In the genomic region with DNA sequence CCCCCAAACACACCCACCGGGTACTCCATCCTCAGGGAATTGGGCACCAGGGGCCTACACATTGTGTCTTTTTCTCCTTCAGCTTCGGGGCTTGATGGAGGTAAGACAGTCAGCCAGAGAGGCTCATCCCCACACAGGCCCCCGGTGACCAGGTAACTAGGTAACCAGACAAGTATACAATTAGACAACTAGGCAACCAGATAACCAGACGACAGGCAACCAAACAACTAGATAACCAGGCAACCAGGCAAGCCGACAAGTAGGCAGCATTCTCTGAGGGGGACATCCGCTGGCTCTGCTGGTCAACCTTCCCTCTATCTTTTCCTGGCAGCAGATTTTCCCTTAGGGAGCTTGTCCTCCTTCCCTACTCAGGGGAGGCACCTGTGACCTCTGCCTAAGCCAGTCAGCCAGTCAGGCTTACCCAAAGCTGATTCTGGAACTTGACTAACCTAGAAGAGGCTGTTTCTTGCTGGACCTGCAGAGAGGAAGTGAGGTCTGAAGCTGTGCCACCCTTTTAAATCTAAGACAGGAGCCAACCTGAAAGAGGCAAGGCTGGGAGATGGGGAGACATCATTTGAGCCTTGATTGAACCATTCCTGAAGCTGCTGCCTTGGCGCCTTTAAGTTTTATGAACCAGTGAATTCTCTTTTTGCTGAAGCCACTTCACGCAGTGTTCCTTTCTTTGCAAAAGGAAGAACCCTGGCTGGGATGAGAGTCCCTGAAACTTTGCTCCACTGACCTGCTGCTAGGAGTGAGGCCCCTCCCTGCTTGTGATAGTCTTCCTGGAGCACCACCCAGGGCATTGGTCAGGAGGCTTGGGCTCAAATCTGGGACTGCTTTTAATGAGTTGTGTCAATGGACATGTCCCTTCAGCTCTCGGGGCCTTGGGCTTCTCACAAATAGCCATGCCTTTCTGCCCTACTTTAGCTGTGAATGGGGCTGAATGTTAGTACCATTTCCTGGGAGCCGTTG, we compare ENCODE assay signal across 17 cellular contexts. TPM values are rescaled to one million over a fixed set of nuclear protein-coding genes. Genes with fewer than 3 reads are reported as not detected.
DNase-seq lines count a peak whose midpoint lies in the region; ATAC-seq and TF ChIP-seq lines count a peak whose summit lies in the region.
"Had no signal": no experiment of that assay in that cellular context is flagged by ENCODE, and none has a peak within 500 bp of the region (broad histone marks: within the 10 kb centered on the region; RNA-seq: fewer than 3 reads in every experiment).

No MANE protein-coding gene starts in this region.

- H3K79me2 ChIP-seq in PC-3 (ENCODE audit: low read length): no peaks in the 10 kb centered on the region

- H3K4me3 ChIP-seq in BLaER1 treated with 17β-estradiol and CSF1 and Interleukin-3, amounts not matched to agents 10 nM and 100 nM: no peak overlapping the region
- H3K4me3 ChIP-seq in PC-3 (ENCODE audit: low read length): no peak overlapping the region

- H3K9me2 ChIP-seq in PC-3 (replicated peaks; ENCODE audit: low read length): no peaks in the 10 kb centered on the region

- CTCF ChIA-PET in PC-3 (lab: Charles Lee): no interaction called here

- BruUV-seq in PC-3 (replicated peaks; lab: Mats Ljungman, UMichigan): no TSS peak

- H3K27ac ChIP-seq in BLaER1 treated with 17β-estradiol and CSF1 and Interleukin-3, amounts not matched to agents 10 nM and 100 nM: no peak overlapping the region
- peak overlapping the region; percentile 75 for H3K27ac ChIP-seq in PC-3 (ENCODE audit: low read length)
- H3K27ac ChIP-seq: 22Rv1 had no signal

- TF ChIP-seq CTCF in PC-3 (conservative IDR thresholded peaks at IDR 0.05; ENCODE audit: low read depth, low read length) (no peak), glutamatergic neuron (IDR thresholded peaks at IDR 0.05; ENCODE audit: partially characterized antibody, unreplicated experiment) (no peak)

- peak overlapping the region; percentile 43 for H3K27ac Mint-ChIP-seq in glutamatergic neuron (ENCODE audit: unreplicated experiment)
- H3K27ac Mint-ChIP-seq: activated naive CD4-positive, alpha-beta T cell treated with anti-CD3 and anti-CD28 coated beads, Interleukin-2, amount 50 U/mL, for 24 hours had no signal

- POLR2A ChIA-PET in PC-3 (lab: Charles Lee; ENCODE audit: unreplicated experiment): interaction anchor here (0.6 kb wide), 1 partner anchor 38 kb away, joined by 4 read pairs; no protein-coding TSS in a partner anchor

- peak; percentile 22 for DNase-seq in DMS53 (lab: John Stamatoyannopoulos, UW)
- no peak for DNase-seq in DMS53 treated with DMSO at 0.1 percent for 48 hours (lab: John Stamatoyannopoulos, UW; ENCODE audit: unreplicated experiment)
- DNase-seq in PC-3: no peak
- DNase-seq in glutamatergic neuron: no peak
- DNase-seq: activated CD4-positive, alpha-beta T cell treated with anti-CD3 and anti-CD28 coated beads for 48 hours; activated T-cell treated with anti-CD3 and anti-CD28 coated beads for 4 hours; effector CD4-positive, alpha-beta T cell; foreskin melanocyte; hippocampal formation; NCI-H1105; NCI-H510A had no signal

- no peaks in the 10 kb centered on the region for H3F3A ChIP-seq in PC-3 (ENCODE audit: low read length, unreplicated experiment)

- peak overlapping the region; percentile 26 for H3K4me3 Mint-ChIP-seq in glutamatergic neuron (ENCODE audit: unreplicated experiment)
- H3K4me3 Mint-ChIP-seq: activated naive CD4-positive, alpha-beta T cell treated with anti-CD3 and anti-CD28 coated beads, Interleukin-2, amount 50 U/mL, for 24 hours had no signal

- no peaks in the 10 kb centered on the region for H4K20me1 ChIP-seq in BLaER1 treated with 17β-estradiol and CSF1 and Interleukin-3, amounts not matched to agents 10 nM and 100 nM
- no peaks in the 10 kb centered on the region for H4K20me1 ChIP-seq in PC-3 (ENCODE audit: low read length)

- peaks cover 7% of the 10 kb centered on the region for H3K27me3 Mint-ChIP-seq in glutamatergic neuron (ENCODE audit: unreplicated experiment)
- H3K27me3 Mint-ChIP-seq: activated naive CD4-positive, alpha-beta T cell treated with anti-CD3 and anti-CD28 coated beads, Interleukin-2, amount 50 U/mL, for 24 hours had no signal

- no peaks in the 10 kb centered on the region for H3K9me3 ChIP-seq in BLaER1 treated with 17β-estradiol and CSF1 and Interleukin-3, amounts not matched to agents 10 nM and 100 nM (replicated peaks in 1 of 11)
- H3K9me3 ChIP-seq in PC-3 (ENCODE audit: low read length): no peaks in the 10 kb centered on the region

- no peaks in the 10 kb centered on the region for H3K36me3 Mint-ChIP-seq in glutamatergic neuron (ENCODE audit: unreplicated experiment)
- H3K36me3 Mint-ChIP-seq: activated naive CD4-positive, alpha-beta T cell treated with anti-CD3 and anti-CD28 coated beads, Interleukin-2, amount 50 U/mL, for 24 hours had no signal

- peak overlapping the region in 9 of 11 experiments; percentile 1 to 75 (median 30); a peak in 12 of 22 replicates for H3K4me2 ChIP-seq in BLaER1 treated with 17β-estradiol and CSF1 and Interleukin-3, amounts not matched to agents 10 nM and 100 nM
- H3K4me2 ChIP-seq in PC-3 (ENCODE audit: low read length): peak overlapping the region; percentile 26

- no peak overlapping the region for H3K9ac ChIP-seq in BLaER1 treated with 17β-estradiol and CSF1 and Interleukin-3, amounts not matched to agents 10 nM and 100 nM
- peak overlapping the region; percentile 32 for H3K9ac ChIP-seq in PC-3 (ENCODE audit: low read length)

- H3K9me3 Mint-ChIP-seq in glutamatergic neuron (ENCODE audit: unreplicated experiment): peaks cover 7% of the 10 kb centered on the region
- H3K9me3 Mint-ChIP-seq: activated naive CD4-positive, alpha-beta T cell treated with anti-CD3 and anti-CD28 coated beads, Interleukin-2, amount 50 U/mL, for 24 hours had no signal

- peaks cover 38% of the 10 kb centered on the region for H3K4me1 Mint-ChIP-seq in glutamatergic neuron (ENCODE audit: low read depth, unreplicated experiment)

- peak overlapping the region; percentile 15; the same call in 1 of the 2 replicates for H2AFZ ChIP-seq in PC-3 (ENCODE audit: low read length)

- H3K4me1 ChIP-seq in BLaER1 treated with 17β-estradiol and CSF1 and Interleukin-3, amounts not matched to agents 10 nM and 100 nM: peaks cover 26 to 71% (median 49%) of the 10 kb centered on the region in 10 experiments
- peaks cover 40% of the 10 kb centered on the region for H3K4me1 ChIP-seq in PC-3 (ENCODE audit: insufficient read depth, low read length)

- H3K36me3 ChIP-seq in BLaER1 treated with 17β-estradiol and CSF1 and Interleukin-3, amounts not matched to agents 10 nM and 100 nM: no peaks in the 10 kb centered on the region
- no peaks in the 10 kb centered on the region for H3K36me3 ChIP-seq in PC-3 (ENCODE audit: low read depth, low read length)

- intact Hi-C loops in PC-3 (cut with micrococcal nuclease): no loop called here

- no peaks in the 10 kb centered on the region for H3K27me3 ChIP-seq in BLaER1 treated with 17β-estradiol and CSF1 and Interleukin-3, amounts not matched to agents 10 nM and 100 nM
- H3K27me3 ChIP-seq in PC-3 (ENCODE audit: low read length): no peaks in the 10 kb centered on the region

- no peak for ATAC-seq in PC-3
- no peak for ATAC-seq in GM18858 (IDR thresholded peaks at IDR 0.05; ENCODE audit: unreplicated experiment)
- ATAC-seq in GM21447 (IDR thresholded peaks at IDR 0.05; ENCODE audit: unreplicated experiment): no peak
- ATAC-seq in HG03439 (IDR thresholded peaks at IDR 0.05; ENCODE audit: unreplicated experiment): no peak

RNA-seq across cellular contexts. Expression of a gene that starts 36.9 kb away (rescaled TPM):
- total RNA-seq in PC-3 (2014; rRNA removed) (59.3 and 82.4 TPM in 2 replicates), glutamatergic neuron (ENCODE audit: unreplicated experiment) (14.8 TPM)
